Comparison of ENCODE assay signal across 8 cellular contexts in genomic region chr10:113126506-113127192, GRCh38.
DNase-seq lines count a peak whose midpoint lies in the region; ATAC-seq and TF ChIP-seq lines count a peak whose summit lies in the region.

No MANE protein-coding gene starts in this region.

- no peak for ATAC-seq in GM21576 (IDR thresholded peaks at IDR 0.05; ENCODE audit: unreplicated experiment)

- no peaks in the 10 kb centered on the region for H3K9me3 ChIP-seq in WERI-Rb-1 (ENCODE audit: severe bottlenecking)

- peak; percentile 28 for DNase-seq in GM10248 (ENCODE audit: extremely low spot score)
- DNase-seq in NCI-H1105 (lab: John Stamatoyannopoulos, UW), result peak; percentile 52
- DNase-seq in WERI-Rb-1, result peak; percentile 67
- DNase-seq in cerebellar cortex (ENCODE audit: low spot score), result peak; percentile 30
- DNase-seq in kidney epithelial cell (ENCODE audit: low read depth), result no peak
- peak; percentile 2 to 23 for DNase-seq in stimulated activated CD4-positive, alpha-beta T cell treated with anti-CD3 and anti-CD28 coated beads, Interleukin-12 subunit alpha, Interleukin-12 subunit beta, amount 100 ng/mL, for 24 hours (ENCODE audit: low read depth in 2 of 2)
- no peak for DNase-seq in cortex of kidney (lab: John Stamatoyannopoulos, UW)

- H3K27ac ChIP-seq in WERI-Rb-1, result no peak overlapping the region

- no peaks in the 10 kb centered on the region for H3K27me3 ChIP-seq in WERI-Rb-1 (ENCODE audit: insufficient read depth, low read depth, severe bottlenecking)
- H3K27me3 ChIP-seq in kidney epithelial cell (ENCODE audit: control insufficient read depth, insufficient read depth, low read length), result no peaks in the 10 kb centered on the region

- CTCF ChIA-PET in GM10248 (lab: Yijun Ruan, JAX), result no interaction called here

- peak overlapping the region; percentile 22; the same call in 1 of the 2 replicates for H3K4me3 ChIP-seq in WERI-Rb-1 (ENCODE audit: low read depth, low read length)
- peak overlapping the region; percentile 32 for H3K4me3 ChIP-seq in kidney epithelial cell (ENCODE audit: low read depth, low read length)

- TF ChIP-seq CTCF in GM10248 (IDR thresholded peaks at IDR 0.05; ENCODE audit: control extremely low read depth, extremely low read depth, low read depth, missing control alignments) (peak; percentile 10), WERI-Rb-1 (IDR thresholded peaks at IDR 0.05; ENCODE audit: low read depth, low read length) (peak; percentile 68), kidney epithelial cell (IDR thresholded peaks at IDR 0.05; ENCODE audit: insufficient read depth, low read length, poor library complexity, severe bottlenecking) (peak; percentile 11)

- POLR2A ChIA-PET in GM10248 (lab: Yijun Ruan, JAX), result no interaction called here

- H3K36me3 ChIP-seq in WERI-Rb-1, result no peaks in the 10 kb centered on the region
- H3K36me3 ChIP-seq in kidney epithelial cell (ENCODE audit: control insufficient read depth, insufficient read depth, low read length), result no peaks in the 10 kb centered on the region

Comparison
In these comparisons a context has a peak if more than half of its experiments do, and no peak if none do; other contexts are left out.
1. DNase-seq: peak in GM10248 (single experiment), NCI-H1105 (single experiment), WERI-Rb-1 (single experiment), cerebellar cortex (single experiment) and stimulated activated CD4-positive, alpha-beta T cell treated with anti-CD3 and anti-CD28 coated beads, Interleukin-12 subunit alpha, Interleukin-12 subunit beta, amount 100 ng/mL, for 24 hours (2 of 2); none in kidney epithelial cell (single experiment) and cortex of kidney (single experiment).
2. CTCF ChIP-seq: peak in every context shown above with its lines; median percentile 68 in WERI-Rb-1; 11 in kidney epithelial cell; 10 in GM10248.